ENCODE assay signal across 13 cellular contexts in genomic region chr15:96320703-96321421, GRCh38. TPM values are rescaled to one million over a fixed set of nuclear protein-coding genes. Genes with fewer than 3 reads are reported as not detected.
DNase-seq lines count a peak whose midpoint lies in the region; ATAC-seq, FAIRE-seq and TF ChIP-seq lines count a peak whose summit lies in the region.
"Had no signal": no experiment of that assay in that cellular context is flagged by ENCODE, and none has a peak within 500 bp of the region (broad histone marks: within the 10 kb centered on the region; RNA-seq: fewer than 3 reads in every experiment).

No MANE protein-coding gene starts in this region.

- peak overlapping the region in 1 of 2 experiments; percentile 51; a peak in 2 of 4 replicates for H4K8ac ChIP-seq in IMR-90 (ENCODE audit: low read depth in 2 of 2, low read length in 2 of 2)
- no peak overlapping the region for H4K8ac ChIP-seq in H1 (ENCODE audit: extremely low read depth, insufficient read depth, low read length)

- H3K27me3 ChIP-seq in IMR-90 (ENCODE audit: control insufficient read depth, insufficient read depth, low read length) (no peaks in the 10 kb centered on the region), H1 (replicated peaks in 1 of 4; ENCODE audit: control insufficient read depth in 3 of 4, extremely low read depth in 1 of 4, insufficient read depth in 3 of 4, low read length in 3 of 4) (peaks cover 56 to 80% (median 69%) of the 10 kb centered on the region in 4 experiments), suprapubic skin (peaks cover 86% of the 10 kb centered on the region)
- peaks cover 22% of the 10 kb centered on the region for H3K27me3 ChIP-seq in effector memory CD4-positive, alpha-beta T cell (replicated peaks; ENCODE audit: control insufficient read depth, insufficient read depth, low read length, poor library complexity, severe bottlenecking)
- H3K27me3 ChIP-seq in CD4-positive, alpha-beta memory T cell (ENCODE audit: insufficient read depth, low read length): peaks cover 25% of the 10 kb centered on the region

- H2BK5ac ChIP-seq in IMR-90 (ENCODE audit: low read depth, low read length, poor library complexity, severe bottlenecking) (no peak overlapping the region), H1 (ENCODE audit: low read depth, low read length) (no peak overlapping the region)

- H2BK12ac ChIP-seq in H1 (ENCODE audit: low read depth, low read length): 0 out of 2 replicates have a peak overlapping the region, but pooled peaks have one; percentile 75

- 60% methylated on average over 1 of the region's 20 CpGs; no CpG with 5 or more reads in 1 of the 2 experiments for WGBS in IMR-90 (ENCODE audit: extremely low coverage in 2 of 2, insufficient read length in 1 of 2), 2 experiments
- 2% methylated on average over 20 of the region's 20 CpGs; no CpG with 5 or more reads in 1 of the 2 experiments for WGBS in H1 (ENCODE audit: extremely low coverage in 1 of 2, insufficient coverage in 1 of 2, insufficient read length in 1 of 2, insufficient replicate concordance in 2 of 2, low coverage in 1 of 2, low lambda C conversion rate in 2 of 2, missing lambda C conversion rate in 1 of 2), 2 experiments
- WGBS in suprapubic skin: 24% methylated on average over 20 of the region's 20 CpGs

- H3K27me3 Mint-ChIP-seq in mesothelial cell of epicardium (ENCODE audit: low read depth): no peaks in the 10 kb centered on the region
- H3K27me3 Mint-ChIP-seq in CD4-positive, alpha-beta memory T cell: peaks cover 33 to 37% of the 10 kb centered on the region in 2 donors

- H3K9me1 ChIP-seq in IMR-90 (ENCODE audit: insufficient read depth, low read length): no peaks in the 10 kb centered on the region

- H3K23ac ChIP-seq in IMR-90 (ENCODE audit: low read depth, low read length) (no peak overlapping the region), H1 (ENCODE audit: insufficient read length) (no peak overlapping the region)

- no peak overlapping the region for H4K91ac ChIP-seq in IMR-90 (ENCODE audit: insufficient read depth, low read depth, low read length)
- no peak overlapping the region for H4K91ac ChIP-seq in H1 (replicated peaks; ENCODE audit: insufficient read length, low read length)

- intact Hi-C loops in IMR-90 (cut with micrococcal nuclease): loop anchor here (10.0 kb wide), 3 partner anchors 466 to 666 kb away; no protein-coding TSS in a partner anchor
- intact Hi-C loops in CD4-positive, alpha-beta memory T cell (cut with micrococcal nuclease): no loop called here

- in situ Hi-C loops in IMR-90 (cut with MboI; ENCODE audit: low sequenced_read_pairs): no loop called here

- no peaks in the 10 kb centered on the region for H3K36me3 Mint-ChIP-seq in mesothelial cell of epicardium
- H3K36me3 Mint-ChIP-seq in CD4-positive, alpha-beta memory T cell: peaks cover 1 to 4% of the 10 kb centered on the region in 2 donors

- TF ChIP-seq CTCF in IMR-90 (conservative IDR thresholded peaks at IDR 0.05; ENCODE audit: low read depth, low read length): no peak
- TF ChIP-seq CTCF in H1 (IDR thresholded peaks at IDR 0.05; ENCODE audit: control extremely low read depth in 1 of 3, insufficient read depth in 1 of 3, low read depth in 1 of 3, low read length in 3 of 3): no peak
- no peak for TF ChIP-seq CTCF in mesothelial cell of epicardium (IDR thresholded peaks at IDR 0.05; ENCODE audit: unreplicated experiment)
- TF ChIP-seq CTCF in suprapubic skin (IDR thresholded peaks at IDR 0.05): no peak

- no peak overlapping the region for H4K5ac ChIP-seq in IMR-90 (ENCODE audit: low read depth, low read length)
- no peak overlapping the region for H4K5ac ChIP-seq in H1 (ENCODE audit: insufficient read length, low read depth, low read length)

- H2AFZ ChIP-seq in IMR-90 (replicated peaks; ENCODE audit: low read length, poor library complexity): no peak overlapping the region
- no peak overlapping the region for H2AFZ ChIP-seq in H1 (ENCODE audit: low read length)

- BruUV-seq in IMR-90 (replicated peaks; lab: Mats Ljungman, UMichigan): no TSS peak

- H2BK120ac ChIP-seq in IMR-90 (ENCODE audit: low read depth, low read length) (no peak overlapping the region; the same call in 1 of the 2 replicates), H1 (replicated peaks; ENCODE audit: low read depth, low read length) (no peak overlapping the region)

- TF ChIP-seq RAD21 in IMR-90 (IDR thresholded peaks at IDR 0.05; ENCODE audit: low read length): no peak
- TF ChIP-seq RAD21 in H1 (IDR thresholded peaks at IDR 0.05 in 1 of 2, conservative IDR thresholded peaks at IDR 0.05 in 1 of 2; ENCODE audit: low read depth in 2 of 2, low read length in 2 of 2): no peak

- POLR2A ChIA-PET in IMR-90 (lab: Charles Lee; ENCODE audit: unreplicated experiment): interaction anchor here (0.6 kb wide), 1 partner anchor 811 kb away, joined by 4 read pairs; no protein-coding TSS in a partner anchor
- POLR2A ChIA-PET in H1 (lab: Charles Lee; ENCODE audit: partially characterized antibody): interaction anchor here (0.5 to 2.1 kb wide), 5 partner anchors 10 to 1792 kb away, joined by 3 to 6 read pairs (median 3); partner anchors contain the start of gene NR2F2
- POLR2A ChIA-PET in CD4-positive, alpha-beta memory T cell (lab: Charles Lee; ENCODE audit: partially characterized antibody): no interaction called here

- H3K56ac ChIP-seq in IMR-90 (ENCODE audit: extremely low read depth, insufficient read depth, low read length): no peak overlapping the region
- H3K56ac ChIP-seq in H1 (replicated peaks; ENCODE audit: insufficient read length, low read depth, low read length): no peak overlapping the region

- peaks cover 13% of the 10 kb centered on the region for H3K4me1 ChIP-seq in IMR-90 (ENCODE audit: control insufficient read depth, insufficient read depth, low read length)
- peaks cover 2 to 26% (median 12%) of the 10 kb centered on the region in 4 experiments for H3K4me1 ChIP-seq in H1 (replicated peaks in 1 of 4; ENCODE audit: control insufficient read depth in 3 of 4, insufficient read depth in 4 of 4, low read length in 3 of 4)
- H3K4me1 ChIP-seq in suprapubic skin: peaks cover 23% of the 10 kb centered on the region
- no peaks in the 10 kb centered on the region for H3K4me1 ChIP-seq in effector memory CD4-positive, alpha-beta T cell (ENCODE audit: control insufficient read depth, insufficient read depth, low read length, poor library complexity, severe bottlenecking)
- H3K4me1 ChIP-seq in CD4-positive, alpha-beta memory T cell (ENCODE audit: insufficient read depth, low read length): no peaks in the 10 kb centered on the region

- H3K18ac ChIP-seq in IMR-90 (ENCODE audit: low read depth, low read length) (no peak overlapping the region), H1 (ENCODE audit: extremely low read depth, low read length) (no peak overlapping the region; the same call in 1 of the 2 replicates)

- peaks cover 3% of the 10 kb centered on the region; the same call in 1 of the 2 replicates for H3K23me2 ChIP-seq in H1 (ENCODE audit: low read depth, low read length)

- dilution Hi-C loops in IMR-90 (cut with HindIII; ENCODE audit: low sequenced_read_pairs, unreplicated experiment): no loop called here

- H3K27ac Mint-ChIP-seq in mesothelial cell of epicardium: peak overlapping the region; percentile 89
- no peak overlapping the region for H3K27ac Mint-ChIP-seq in CD4-positive, alpha-beta memory T cell
- H3K27ac Mint-ChIP-seq: activated B cell treated with CpG ODN at 0.5 μM for 24 hours; activated T-helper 2 cell treated with anti-CD3 and anti-CD28 coated beads, Interferon-gamma antibody, Interleukin-2, Interleukin-4, amounts not matched to agents 10 μg/mL and 5 μg/mL and 100 μg/mL, durations not matched to agents 14 hours and 24 hours and 36 hours had no signal

- no peak for FAIRE-seq in H1 (lab: Jason Lieb, UNC)
- FAIRE-seq: RCC 7860 had no signal

- no peaks in the 10 kb centered on the region for H3K79me2 ChIP-seq in H1 (ENCODE audit: control insufficient read depth in 1 of 2, insufficient read depth in 2 of 2, low read length in 2 of 2)

- no peak for TF ChIP-seq POLR2A in IMR-90 (IDR thresholded peaks at IDR 0.05; ENCODE audit: low read depth, low read length)
- TF ChIP-seq POLR2A in H1 (IDR thresholded peaks at IDR 0.05; ENCODE audit: control extremely low read depth in 1 of 2, low read depth in 2 of 2, low read length in 2 of 2): no peak
- TF ChIP-seq POLR2A in suprapubic skin (IDR thresholded peaks at IDR 0.05): no peak

- no peak overlapping the region for H3K27ac ChIP-seq in IMR-90 (ENCODE audit: insufficient read depth, low read length)
- no peak overlapping the region for H3K27ac ChIP-seq in H1 (ENCODE audit: low read depth, low read length)
- H3K27ac ChIP-seq in suprapubic skin: peak overlapping the region; percentile 82
- H3K27ac ChIP-seq in effector memory CD4-positive, alpha-beta T cell (ENCODE audit: insufficient read depth, low read length, poor library complexity, severe bottlenecking): no peak overlapping the region
- H3K27ac ChIP-seq in CD4-positive, alpha-beta memory T cell (ENCODE audit: low read depth, low read length): no peak overlapping the region

- H2BK15ac ChIP-seq in IMR-90 (ENCODE audit: low read depth, low read length) (no peak overlapping the region), H1 (ENCODE audit: low read length) (no peak overlapping the region)

- H2AK5ac ChIP-seq in IMR-90 (ENCODE audit: low read depth, low read length) (peak overlapping the region; percentile 24; the same call in 1 of the 2 replicates), H1 (ENCODE audit: low read depth, low read length) (no peak overlapping the region)

- H3K4me1 Mint-ChIP-seq in mesothelial cell of epicardium: peaks cover 72% of the 10 kb centered on the region
- H3K4me1 Mint-ChIP-seq in CD4-positive, alpha-beta memory T cell: no peaks in the 10 kb centered on the region
- H3K4me1 Mint-ChIP-seq: activated B cell treated with CpG ODN at 0.5 μM for 24 hours had no signal

- CTCF ChIA-PET in IMR-90 (lab: Yijun Ruan, JAX) (interaction anchor here (0.7 kb wide), 1 partner anchor 72 kb away, joined by 3 read pairs; no protein-coding TSS in a partner anchor), H1 (lab: Charles Lee; ENCODE audit: partially characterized antibody) (interaction anchor here (0.6 to 2.8 kb wide), 7 partner anchors 13 to 493 kb away, joined by 3 to 9 read pairs (median 4); no protein-coding TSS in a partner anchor)
- CTCF ChIA-PET in CD4-positive, alpha-beta memory T cell (lab: Charles Lee; ENCODE audit: partially characterized antibody): interaction anchor here (1.1 kb wide), 1 partner anchor 53 kb away, joined by 3 read pairs; no protein-coding TSS in a partner anchor

- H3K4me3 Mint-ChIP-seq in mesothelial cell of epicardium: peak overlapping the region; percentile 69
- H3K4me3 Mint-ChIP-seq in CD4-positive, alpha-beta memory T cell: no peak overlapping the region
- H3K4me3 Mint-ChIP-seq: activated B cell treated with CpG ODN at 0.5 μM for 24 hours had no signal

- H4K20me1 ChIP-seq in IMR-90 (ENCODE audit: insufficient read depth, low read length) (no peaks in the 10 kb centered on the region), H1 (replicated peaks in 1 of 2; ENCODE audit: control insufficient read depth in 1 of 2, insufficient read depth in 2 of 2, low read length in 2 of 2) (peaks cover 0 to 4% of the 10 kb centered on the region in 2 experiments)

- H3K9me3 ChIP-seq in IMR-90 (ENCODE audit: control insufficient read depth, insufficient read depth, low read length) (no peaks in the 10 kb centered on the region), H1 (ENCODE audit: insufficient read depth in 2 of 2, low read depth in 1 of 2, low read length in 1 of 2) (no peaks in the 10 kb centered on the region), suprapubic skin (no peaks in the 10 kb centered on the region)
- no peaks in the 10 kb centered on the region for H3K9me3 ChIP-seq in effector memory CD4-positive, alpha-beta T cell (ENCODE audit: control insufficient read depth, low read length)
- no peaks in the 10 kb centered on the region for H3K9me3 ChIP-seq in CD4-positive, alpha-beta memory T cell (ENCODE audit: control insufficient read depth in 1 of 2, low read length in 2 of 2)

- H3K14ac ChIP-seq in IMR-90 (replicated peaks; ENCODE audit: low read depth, low read length) (no peak overlapping the region), H1 (ENCODE audit: insufficient read length) (no peak overlapping the region)

- no peak overlapping the region for H2AK9ac ChIP-seq in IMR-90 (replicated peaks; ENCODE audit: low read depth, low read length, poor library complexity)

- ATAC-seq in IMR-90 (ENCODE audit: low read depth): no peak
- ATAC-seq in HG02973 (IDR thresholded peaks at IDR 0.05; ENCODE audit: unreplicated experiment): no peak

- H3K4ac ChIP-seq in IMR-90 (ENCODE audit: low read depth, low read length) (no peak overlapping the region), H1 (replicated peaks; ENCODE audit: insufficient read length, low read depth, low read length) (no peak overlapping the region)

- H3K79me1 ChIP-seq in IMR-90 (ENCODE audit: low read depth in 1 of 2, low read length in 2 of 2): peaks cover 10 to 44% of the 10 kb centered on the region in 2 experiments
- H3K79me1 ChIP-seq in H1 (ENCODE audit: low read depth, low read length): no peaks in the 10 kb centered on the region

- H3K36me3 ChIP-seq in IMR-90 (ENCODE audit: control insufficient read depth, insufficient read depth, low read length): 0 out of 2 replicates have a peak, but pooled peaks cover 2% of the 10 kb centered on the region
- H3K36me3 ChIP-seq in H1 (ENCODE audit: control insufficient read depth in 2 of 4, insufficient read depth in 4 of 4, low read length in 3 of 4): no peaks in the 10 kb centered on the region
- H3K36me3 ChIP-seq in suprapubic skin: no peaks in the 10 kb centered on the region
- no peaks in the 10 kb centered on the region for H3K36me3 ChIP-seq in effector memory CD4-positive, alpha-beta T cell (ENCODE audit: control insufficient read depth, insufficient read depth, low read length)
- no peaks in the 10 kb centered on the region for H3K36me3 ChIP-seq in CD4-positive, alpha-beta memory T cell (ENCODE audit: insufficient read depth, low read length)

- H2BK20ac ChIP-seq in IMR-90 (ENCODE audit: low read depth, low read length): no peak overlapping the region
- H2BK20ac ChIP-seq in H1 (ENCODE audit: low read length): no peak overlapping the region

- H3K9ac ChIP-seq in IMR-90 (ENCODE audit: low read depth, low read length) (no peak overlapping the region), H1 (replicated peaks in 1 of 4; ENCODE audit: extremely low read depth in 1 of 4, low read depth in 3 of 4, low read length in 3 of 4) (no peak overlapping the region)

- no peak for TF ChIP-seq EP300 in H1 (IDR thresholded peaks at IDR 0.05; ENCODE audit: borderline replicate concordance in 1 of 2, low read depth in 2 of 2, low read length in 2 of 2)
- TF ChIP-seq EP300 in suprapubic skin (IDR thresholded peaks at IDR 0.05): no peak

- H3K4me3 ChIP-seq in IMR-90 (ENCODE audit: insufficient read depth, low read depth, low read length) (no peak overlapping the region), H1 (ENCODE audit: extremely low read depth in 1 of 4, insufficient read depth in 2 of 4, low read depth in 3 of 4, low read length in 4 of 4) (peak overlapping the region; percentile 17 to 60 (median 32); a peak in 6 of 8 replicates), suprapubic skin (peak overlapping the region; percentile 48)
- no peak overlapping the region for H3K4me3 ChIP-seq in effector memory CD4-positive, alpha-beta T cell (ENCODE audit: insufficient read depth, low read depth, low read length, poor library complexity, severe bottlenecking)
- no peak overlapping the region for H3K4me3 ChIP-seq in CD4-positive, alpha-beta memory T cell (ENCODE audit: low read length in 2 of 2)

- H3K4me2 ChIP-seq in IMR-90 (ENCODE audit: low read depth, low read length): no peak overlapping the region
- peak overlapping the region; percentile 75 to 80 for H3K4me2 ChIP-seq in H1 (ENCODE audit: insufficient read depth in 1 of 2, low read depth in 2 of 2, low read length in 2 of 2)

- no peaks in the 10 kb centered on the region for H3K9me3 Mint-ChIP-seq in mesothelial cell of epicardium
- peaks cover 0 to 18% (median 8%) of the 10 kb centered on the region in 8 donors for H3K9me3 Mint-ChIP-seq in CD4-positive, alpha-beta memory T cell
- H3K9me3 Mint-ChIP-seq: activated B cell treated with CpG ODN at 0.5 μM for 24 hours; activated T-helper 2 cell treated with anti-CD3 and anti-CD28 coated beads, Interferon-gamma antibody, Interleukin-2, Interleukin-4, amounts not matched to agents 10 μg/mL and 5 μg/mL and 100 μg/mL, durations not matched to agents 14 hours and 24 hours and 36 hours had no signal

- DNase-seq in IMR-90 (no peak), H1 (ENCODE audit: low read depth in 1 of 2, low spot score in 2 of 2) (no peak), mesothelial cell of epicardium (ENCODE audit: low spot score in 2 of 2, unreplicated experiment in 2 of 2) (no peak), suprapubic skin (ENCODE audit: low spot score in 2 of 2) (no peak), NCI-H345 treated with DMSO at 0.1 percent for 48 hours (lab: John Stamatoyannopoulos, UW; ENCODE audit: unreplicated experiment) (no peak)
- DNase-seq in effector memory CD4-positive, alpha-beta T cell: no peak
- DNase-seq in CD4-positive, alpha-beta memory T cell: no peak
- DNase-seq: activated B cell treated with CpG ODN at 0.5 μM for 24 hours; NCI-H1092; stimulated activated CD4-positive, alpha-beta T cell treated with anti-CD3 and anti-CD28 coated beads, Interleukin-2, amount 100 ng/mL, for 24 hours had no signal

RNA-seq across cellular contexts. Expression of gene NR2F2, which starts 9.6 kb away (rescaled TPM):
- total RNA-seq in IMR-90 (2012; rRNA removed) (20.3 and 28.1 TPM in 2 replicates), mesothelial cell of epicardium (126 to 134 TPM (median 128 TPM) in 3 replicates), suprapubic skin (10 to 100 TPM in 2 of 4 donors, 1 to 10 TPM in 2; 4.0 to 12.7 (median 7.1) TPM)
- polyA plus RNA-seq in IMR-90 (2012; rRNA removed) (161 and 185 TPM in 2 replicates), H1 (2011; rRNA removed) (0.03 and 0.14 TPM in 2 replicates)
- 113 and 142 TPM in 2 replicates for polyA plus RNA-seq in IMR-90 (2012; cell fraction: cytosol; rRNA removed)
- polyA plus RNA-seq in IMR-90 (2012; cell fraction: nucleus; rRNA removed; ENCODE audit: low replicate concordance): 109 and 182 TPM in 2 replicates
- total RNA-seq in H1 (2021; fragmentation: NEBNext Ultra II Directional; extraction: Animal tissue kit (Norgen Biotek cat#: 25700)): not detected in 2 replicates
- polyA plus RNA-seq in H1 (2011; cell fraction: cytosol; rRNA removed): 0.05 TPM
- 0.07 TPM for polyA plus RNA-seq in H1 (2011; cell fraction: nucleus; rRNA removed)
- 0.21 to 0.88 TPM (median 0.46 TPM) in 4 replicates for polyA plus RNA-seq in H1 (2012, experiment 1 of 2)
- polyA plus RNA-seq in H1 (2012, experiment 2 of 2): 0.10 TPM
- polyA plus RNA-seq in H1 (2013, experiment 1 of 2): 0.04 TPM
- 0.04 TPM for polyA plus RNA-seq in H1 (2013, experiment 2 of 2)
- 0.03 TPM in 1 of 2 replicates, not detected in the other for polyA minus RNA-seq in H1 (2011; rRNA and poly(A)+ RNA removed)
- 0.29 TPM for polyA minus RNA-seq in H1 (2011; cell fraction: cytosol; rRNA and poly(A)+ RNA removed)
- polyA minus RNA-seq in H1 (2011; cell fraction: nucleus; rRNA and poly(A)+ RNA removed): not detected
- total RNA-seq in CD4-positive, alpha-beta memory T cell: not detected
- polyA plus RNA-seq in CD4-positive, alpha-beta memory T cell: not detected
- total RNA-seq: activated B cell treated with CpG ODN at 0.5 μM for 24 hours; activated T-helper 2 cell treated with anti-CD3 and anti-CD28 coated beads, Interferon-gamma antibody, Interleukin-2, Interleukin-4, amounts not matched to agents 10 μg/mL and 5 μg/mL and 100 μg/mL, durations not matched to agents 14 hours and 24 hours and 36 hours had no signal

Comparison
In these comparisons a context has a peak if more than half of its experiments do, and no peak if none do; other contexts are left out.
1. H3K4me3 ChIP-seq: peak in H1 (4 of 4) and suprapubic skin (single experiment); none in IMR-90 (single experiment), effector memory CD4-positive, alpha-beta T cell (single experiment) and CD4-positive, alpha-beta memory T cell (0 of 2).